Comparison of ENCODE assay signal across 1 cellular context in genomic region chr5:77630246-77631165, GRCh38.
TF ChIP-seq lines count a peak whose summit lies in the region.

No MANE protein-coding gene starts in this region.

TF ChIP-seq in HepG2, 621 proteins besides CTCF, POLR2A, EP300 and RAD21 (continued from another document and continues in another):
- TF ChIP-seq CBX2 (IDR thresholded peaks at IDR 0.05; ENCODE audit: low read depth, low read length) = no peak
- no peak for TF ChIP-seq CBX2 (CRISPR knock-in tag; IDR thresholded peaks at IDR 0.05; ENCODE audit: low read depth)
- TF ChIP-seq, protein P1, sequence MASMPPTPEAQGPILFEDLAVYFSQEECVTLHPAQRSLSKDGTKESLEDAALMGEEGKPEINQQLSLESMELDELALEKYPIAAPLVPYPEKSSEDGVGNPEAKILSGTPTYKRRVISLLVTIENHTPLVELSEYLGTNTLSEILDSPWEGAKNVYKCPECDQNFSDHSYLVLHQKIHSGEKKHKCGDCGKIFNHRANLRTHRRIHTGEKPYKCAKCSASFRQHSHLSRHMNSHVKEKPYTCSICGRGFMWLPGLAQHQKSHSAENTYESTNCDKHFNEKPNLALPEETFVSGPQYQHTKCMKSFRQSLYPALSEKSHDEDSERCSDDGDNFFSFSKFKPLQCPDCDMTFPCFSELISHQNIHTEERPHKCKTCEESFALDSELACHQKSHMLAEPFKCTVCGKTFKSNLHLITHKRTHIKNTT (CRISPR knock-in tag; IDR thresholded peaks at IDR 0.05) = no peak
- no peak for TF ChIP-seq TAF15 (IDR thresholded peaks at IDR 0.05; ENCODE audit: low read depth, low read length, poor library complexity, severe bottlenecking)
- TF ChIP-seq EEA1 (CRISPR knock-in tag; IDR thresholded peaks at IDR 0.05; ENCODE audit: borderline replicate concordance) = no peak
- TF ChIP-seq ZFP91 (CRISPR knock-in tag; IDR thresholded peaks at IDR 0.05; ENCODE audit: borderline replicate concordance) = peak; percentile 45; the same call in 1 of the 2 replicates
- no peak for TF ChIP-seq IRX3 (CRISPR knock-in tag; IDR thresholded peaks at IDR 0.05; ENCODE audit: borderline replicate concordance, low read depth)
- TF ChIP-seq GABPB1 (CRISPR knock-in tag; IDR thresholded peaks at IDR 0.05) = peak; percentile 52
- TF ChIP-seq ZNF75D (CRISPR knock-in tag; IDR thresholded peaks at IDR 0.05; ENCODE audit: borderline replicate concordance) = no peak
- 0 out of 2 replicates have a peak, but pooled peaks have one; percentile 36 for TF ChIP-seq ZNF839 (CRISPR knock-in tag; IDR thresholded peaks at IDR 0.05; ENCODE audit: borderline replicate concordance)
- no peak for TF ChIP-seq ZNF503 (CRISPR knock-in tag; IDR thresholded peaks at IDR 0.05)
- TF ChIP-seq ZSCAN12 (CRISPR knock-in tag; IDR thresholded peaks at IDR 0.05) = no peak
- no peak for TF ChIP-seq RORA (CRISPR knock-in tag; IDR thresholded peaks at IDR 0.05)
- TF ChIP-seq, protein P2, sequence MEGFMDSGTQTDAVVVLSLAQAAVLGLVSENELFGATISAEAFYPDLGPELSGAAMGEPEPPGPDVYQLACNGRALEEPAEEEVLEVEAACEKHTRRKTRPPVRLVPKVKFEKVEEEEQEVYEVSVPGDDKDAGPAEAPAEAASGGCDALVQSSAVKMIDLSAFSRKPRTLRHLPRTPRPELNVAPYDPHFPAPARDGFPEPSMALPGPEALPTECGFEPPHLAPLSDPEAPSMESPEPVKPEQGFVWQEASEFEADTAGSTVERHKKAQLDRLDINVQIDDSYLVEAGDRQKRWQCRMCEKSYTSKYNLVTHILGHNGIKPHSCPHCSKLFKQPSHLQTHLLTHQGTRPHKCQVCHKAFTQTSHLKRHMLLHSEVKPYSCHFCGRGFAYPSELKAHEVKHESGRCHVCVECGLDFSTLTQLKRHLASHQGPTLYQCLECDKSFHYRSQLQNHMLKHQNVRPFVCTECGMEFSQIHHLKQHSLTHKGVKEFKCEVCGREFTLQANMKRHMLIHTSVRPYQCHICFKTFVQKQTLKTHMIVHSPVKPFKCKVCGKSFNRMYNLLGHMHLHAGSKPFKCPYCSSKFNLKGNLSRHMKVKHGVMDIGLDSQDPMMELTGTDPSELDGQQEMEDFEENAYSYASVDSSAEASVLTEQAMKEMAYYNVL (CRISPR knock-in tag; IDR thresholded peaks at IDR 0.05; ENCODE audit: borderline replicate concordance) = no peak
- TF ChIP-seq, protein P3, sequence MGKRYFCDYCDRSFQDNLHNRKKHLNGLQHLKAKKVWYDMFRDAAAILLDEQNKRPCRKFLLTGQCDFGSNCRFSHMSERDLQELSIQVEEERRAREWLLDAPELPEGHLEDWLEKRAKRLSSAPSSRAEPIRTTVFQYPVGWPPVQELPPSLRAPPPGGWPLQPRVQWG (CRISPR knock-in tag; IDR thresholded peaks at IDR 0.05; ENCODE audit: borderline replicate concordance, low read depth) = no peak
- no peak for TF ChIP-seq RARA (CRISPR knock-in tag; IDR thresholded peaks at IDR 0.05)
- no peak for TF ChIP-seq ZKSCAN1 (IDR thresholded peaks at IDR 0.05; ENCODE audit: low read length)
- TF ChIP-seq MNT (IDR thresholded peaks at IDR 0.05) = no peak
- no peak for TF ChIP-seq BRCA1 (CRISPR knock-in tag; IDR thresholded peaks at IDR 0.05)
- TF ChIP-seq, protein P4, sequence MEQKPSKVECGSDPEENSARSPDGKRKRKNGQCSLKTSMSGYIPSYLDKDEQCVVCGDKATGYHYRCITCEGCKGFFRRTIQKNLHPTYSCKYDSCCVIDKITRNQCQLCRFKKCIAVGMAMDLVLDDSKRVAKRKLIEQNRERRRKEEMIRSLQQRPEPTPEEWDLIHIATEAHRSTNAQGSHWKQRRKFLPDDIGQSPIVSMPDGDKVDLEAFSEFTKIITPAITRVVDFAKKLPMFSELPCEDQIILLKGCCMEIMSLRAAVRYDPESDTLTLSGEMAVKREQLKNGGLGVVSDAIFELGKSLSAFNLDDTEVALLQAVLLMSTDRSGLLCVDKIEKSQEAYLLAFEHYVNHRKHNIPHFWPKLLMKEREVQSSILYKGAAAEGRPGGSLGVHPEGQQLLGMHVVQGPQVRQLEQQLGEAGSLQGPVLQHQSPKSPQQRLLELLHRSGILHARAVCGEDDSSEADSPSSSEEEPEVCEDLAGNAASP (CRISPR knock-in tag; IDR thresholded peaks at IDR 0.05; ENCODE audit: borderline replicate concordance) = no peak
- TF ChIP-seq SNAI1 (CRISPR knock-in tag; IDR thresholded peaks at IDR 0.05; ENCODE audit: borderline replicate concordance) = no peak
- TF ChIP-seq JARID2 (CRISPR knock-in tag; IDR thresholded peaks at IDR 0.05; ENCODE audit: insufficient replicate concordance) = peak; percentile 44
- no peak; the same call in 1 of the 2 replicates for TF ChIP-seq CCDC6 (CRISPR knock-in tag; IDR thresholded peaks at IDR 0.05)
- no peak for TF ChIP-seq ZMYM4 (CRISPR knock-in tag; IDR thresholded peaks at IDR 0.05)
- no peak for TF ChIP-seq MEIS1 (CRISPR knock-in tag; IDR thresholded peaks at IDR 0.05; ENCODE audit: borderline replicate concordance)
- TF ChIP-seq JDP2 (CRISPR knock-in tag; IDR thresholded peaks at IDR 0.05; ENCODE audit: borderline replicate concordance) = no peak
- no peak for TF ChIP-seq ZNF451 (CRISPR knock-in tag; IDR thresholded peaks at IDR 0.05)
- TF ChIP-seq TAF1 (CRISPR knock-in tag; IDR thresholded peaks at IDR 0.05) = 0 out of 2 replicates have a peak, but pooled peaks have one; percentile 17
- TF ChIP-seq HNRNPLL (IDR thresholded peaks at IDR 0.05; ENCODE audit: low read depth, low read length, poor library complexity, severe bottlenecking) = peak; percentile 56
- TF ChIP-seq, protein P5, sequence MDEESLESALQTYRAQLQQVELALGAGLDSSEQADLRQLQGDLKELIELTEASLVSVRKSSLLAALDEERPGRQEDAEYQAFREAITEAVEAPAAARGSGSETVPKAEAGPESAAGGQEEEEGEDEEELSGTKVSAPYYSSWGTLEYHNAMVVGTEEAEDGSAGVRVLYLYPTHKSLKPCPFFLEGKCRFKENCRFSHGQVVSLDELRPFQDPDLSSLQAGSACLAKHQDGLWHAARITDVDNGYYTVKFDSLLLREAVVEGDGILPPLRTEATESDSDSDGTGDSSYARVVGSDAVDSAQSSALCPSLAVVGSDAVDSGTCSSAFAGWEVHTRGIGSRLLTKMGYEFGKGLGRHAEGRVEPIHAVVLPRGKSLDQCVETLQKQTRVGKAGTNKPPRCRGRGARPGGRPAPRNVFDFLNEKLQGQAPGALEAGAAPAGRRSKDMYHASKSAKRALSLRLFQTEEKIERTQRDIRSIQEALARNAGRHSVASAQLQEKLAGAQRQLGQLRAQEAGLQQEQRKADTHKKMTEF (CRISPR knock-in tag; IDR thresholded peaks at IDR 0.05) = peak; percentile 23; the same call in 1 of the 2 replicates
- no peak for TF ChIP-seq U2AF1 (optimal IDR thresholded peaks at IDR 0.05; ENCODE audit: low read depth, low read length)
- TF ChIP-seq DNMT3B (CRISPR knock-in tag; conservative IDR thresholded peaks at IDR 0.05) = no peak
- TF ChIP-seq, protein P6, sequence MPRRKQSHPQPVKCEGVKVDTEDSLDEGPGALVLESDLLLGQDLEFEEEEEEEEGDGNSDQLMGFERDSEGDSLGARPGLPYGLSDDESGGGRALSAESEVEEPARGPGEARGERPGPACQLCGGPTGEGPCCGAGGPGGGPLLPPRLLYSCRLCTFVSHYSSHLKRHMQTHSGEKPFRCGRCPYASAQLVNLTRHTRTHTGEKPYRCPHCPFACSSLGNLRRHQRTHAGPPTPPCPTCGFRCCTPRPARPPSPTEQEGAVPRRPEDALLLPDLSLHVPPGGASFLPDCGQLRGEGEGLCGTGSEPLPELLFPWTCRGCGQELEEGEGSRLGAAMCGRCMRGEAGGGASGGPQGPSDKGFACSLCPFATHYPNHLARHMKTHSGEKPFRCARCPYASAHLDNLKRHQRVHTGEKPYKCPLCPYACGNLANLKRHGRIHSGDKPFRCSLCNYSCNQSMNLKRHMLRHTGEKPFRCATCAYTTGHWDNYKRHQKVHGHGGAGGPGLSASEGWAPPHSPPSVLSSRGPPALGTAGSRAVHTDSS (CRISPR knock-in tag; conservative IDR thresholded peaks at IDR 0.05) = no peak
- TF ChIP-seq ZSCAN29 (CRISPR knock-in tag; conservative IDR thresholded peaks at IDR 0.05) = no peak
- no peak for TF ChIP-seq ZIK1 (CRISPR knock-in tag; IDR thresholded peaks at IDR 0.05; ENCODE audit: borderline replicate concordance, low read depth)
- TF ChIP-seq U2AF2 (IDR thresholded peaks at IDR 0.05; ENCODE audit: low read depth, low read length) = no peak
- no peak for TF ChIP-seq MEIS2 (CRISPR knock-in tag; IDR thresholded peaks at IDR 0.05)
- TF ChIP-seq, protein P7, sequence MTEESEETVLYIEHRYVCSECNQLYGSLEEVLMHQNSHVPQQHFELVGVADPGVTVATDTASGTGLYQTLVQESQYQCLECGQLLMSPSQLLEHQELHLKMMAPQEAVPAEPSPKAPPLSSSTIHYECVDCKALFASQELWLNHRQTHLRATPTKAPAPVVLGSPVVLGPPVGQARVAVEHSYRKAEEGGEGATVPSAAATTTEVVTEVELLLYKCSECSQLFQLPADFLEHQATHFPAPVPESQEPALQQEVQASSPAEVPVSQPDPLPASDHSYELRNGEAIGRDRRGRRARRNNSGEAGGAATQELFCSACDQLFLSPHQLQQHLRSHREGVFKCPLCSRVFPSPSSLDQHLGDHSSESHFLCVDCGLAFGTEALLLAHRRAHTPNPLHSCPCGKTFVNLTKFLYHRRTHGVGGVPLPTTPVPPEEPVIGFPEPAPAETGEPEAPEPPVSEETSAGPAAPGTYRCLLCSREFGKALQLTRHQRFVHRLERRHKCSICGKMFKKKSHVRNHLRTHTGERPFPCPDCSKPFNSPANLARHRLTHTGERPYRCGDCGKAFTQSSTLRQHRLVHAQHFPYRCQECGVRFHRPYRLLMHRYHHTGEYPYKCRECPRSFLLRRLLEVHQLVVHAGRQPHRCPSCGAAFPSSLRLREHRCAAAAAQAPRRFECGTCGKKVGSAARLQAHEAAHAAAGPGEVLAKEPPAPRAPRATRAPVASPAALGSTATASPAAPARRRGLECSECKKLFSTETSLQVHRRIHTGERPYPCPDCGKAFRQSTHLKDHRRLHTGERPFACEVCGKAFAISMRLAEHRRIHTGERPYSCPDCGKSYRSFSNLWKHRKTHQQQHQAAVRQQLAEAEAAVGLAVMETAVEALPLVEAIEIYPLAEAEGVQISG (CRISPR knock-in tag; IDR thresholded peaks at IDR 0.05) = peak; percentile 48; the same call in 1 of the 2 replicates
- no peak for TF ChIP-seq ATF1 (CRISPR knock-in tag; IDR thresholded peaks at IDR 0.05)
- TF ChIP-seq, protein P8, sequence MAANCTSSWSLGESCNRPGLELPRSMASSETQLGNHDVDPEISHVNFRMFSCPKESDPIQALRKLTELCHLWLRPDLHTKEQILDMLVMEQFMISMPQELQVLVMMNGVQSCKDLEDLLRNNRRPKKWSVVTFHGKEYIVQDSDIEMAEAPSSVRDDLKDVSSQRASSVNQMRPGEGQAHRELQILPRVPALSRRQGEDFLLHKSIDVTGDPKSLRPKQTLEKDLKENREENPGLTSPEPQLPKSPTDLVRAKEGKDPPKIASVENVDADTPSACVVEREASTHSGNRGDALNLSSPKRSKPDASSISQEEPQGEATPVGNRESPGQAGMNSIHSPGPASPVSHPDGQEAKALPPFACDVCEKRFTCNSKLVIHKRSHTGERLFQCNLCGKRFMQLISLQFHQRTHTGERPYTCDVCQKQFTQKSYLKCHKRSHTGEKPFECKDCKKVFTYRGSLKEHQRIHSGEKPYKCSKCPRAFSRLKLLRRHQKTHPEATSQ (CRISPR knock-in tag; IDR thresholded peaks at IDR 0.05; ENCODE audit: borderline replicate concordance) = no peak
- TF ChIP-seq MTF2 (CRISPR knock-in tag; IDR thresholded peaks at IDR 0.05; ENCODE audit: borderline replicate concordance) = peak; percentile 79
- TF ChIP-seq RARG (CRISPR knock-in tag; IDR thresholded peaks at IDR 0.05; ENCODE audit: low read depth) = no peak
- TF ChIP-seq, protein P9, sequence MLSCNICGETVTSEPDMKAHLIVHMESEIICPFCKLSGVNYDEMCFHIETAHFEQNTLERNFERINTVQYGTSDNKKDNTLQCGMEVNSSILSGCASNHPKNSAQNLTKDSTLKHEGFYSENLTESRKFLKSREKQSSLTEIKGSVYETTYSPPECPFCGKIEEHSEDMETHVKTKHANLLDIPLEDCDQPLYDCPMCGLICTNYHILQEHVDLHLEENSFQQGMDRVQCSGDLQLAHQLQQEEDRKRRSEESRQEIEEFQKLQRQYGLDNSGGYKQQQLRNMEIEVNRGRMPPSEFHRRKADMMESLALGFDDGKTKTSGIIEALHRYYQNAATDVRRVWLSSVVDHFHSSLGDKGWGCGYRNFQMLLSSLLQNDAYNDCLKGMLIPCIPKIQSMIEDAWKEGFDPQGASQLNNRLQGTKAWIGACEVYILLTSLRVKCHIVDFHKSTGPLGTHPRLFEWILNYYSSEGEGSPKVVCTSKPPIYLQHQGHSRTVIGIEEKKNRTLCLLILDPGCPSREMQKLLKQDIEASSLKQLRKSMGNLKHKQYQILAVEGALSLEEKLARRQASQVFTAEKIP (CRISPR knock-in tag; IDR thresholded peaks at IDR 0.05; ENCODE audit: borderline replicate concordance) = no peak
